ENCODE assay signal across 15 cellular contexts in genomic region chr5:134041570-134042411, GRCh38. TPM values are rescaled to one million over a fixed set of nuclear protein-coding genes. Genes with fewer than 3 reads are reported as not detected.
DNase-seq lines count a peak whose midpoint lies in the region; ATAC-seq lines count a peak whose summit lies in the region.
"Had no signal": no experiment of that assay in that cellular context is flagged by ENCODE, and none has a peak within 500 bp of the region (broad histone marks: within the 10 kb centered on the region; RNA-seq: fewer than 3 reads in every experiment).

No MANE protein-coding gene starts in this region.

- POLR2A ChIA-PET in naive thymus-derived CD4-positive, alpha-beta T cell (lab: Charles Lee), result interaction anchor here (0.8 to 33.3 kb wide), 9 partner anchors 10 to 135 kb away, joined by 3 to 1333 read pairs (median 28); partner anchors contain the start of genes SKP1 and TCF7

- H3K9me3 Mint-ChIP-seq in naive thymus-derived CD4-positive, alpha-beta T cell, result peaks cover 0 to 2% (median 0%) of the 10 kb centered on the region in 11 donors

- CTCF ChIA-PET in naive thymus-derived CD4-positive, alpha-beta T cell (lab: Charles Lee), result interaction anchor here (0.8 to 13.4 kb wide), 8 partner anchors 26 to 112 kb away, joined by 3 to 365 read pairs (median 37); no protein-coding TSS in a partner anchor

- no peaks in the 10 kb centered on the region for H3K36me3 Mint-ChIP-seq in naive thymus-derived CD4-positive, alpha-beta T cell

- DNase-seq in naive thymus-derived CD4-positive, alpha-beta T cell, result peak in 1 of 9 donors; percentile 11
- DNase-seq in hippocampal formation (lab: John Stamatoyannopoulos, UW) (no peak), COR-L47 (lab: John Stamatoyannopoulos, UW) (no peak), SKM-1 treated with dmso at 0.1 percent for 144 hours (lab: John Stamatoyannopoulos, UW; ENCODE audit: unreplicated experiment) (no peak)
- no peak for DNase-seq in stimulated activated CD8-positive, alpha-beta memory T cell treated with anti-CD3 and anti-CD28 coated beads, Interleukin-4, amount 100 ng/mL, for 48 hours
- DNase-seq: activated CD4-positive, CD25-positive, alpha-beta regulatory T cell treated with anti-CD3 and anti-CD28 coated beads, Interleukin-2, amount 50 U/mL, for 72 hours; activated naive CD4-positive, alpha-beta T cell; cerebellar nuclear complex; NCI-H1048; SJCRH30; stimulated activated CD4-positive, alpha-beta T cell treated with anti-CD3 and anti-CD28 coated beads, Interleukin-1b, Interleukin-23, amount 100 ng/mL, for 48 hours; stomach had no signal

- peak overlapping the region; percentile 24 for H3K27ac ChIP-seq in naive thymus-derived CD4-positive, alpha-beta T cell (ENCODE audit: low read depth, low read length)
- H3K27ac ChIP-seq: SJCRH30, stomach had no signal

- peak overlapping the region in 8 of 9 donors; percentile 22 to 91 (median 62) for H3K27ac Mint-ChIP-seq in naive thymus-derived CD4-positive, alpha-beta T cell

- H3K27me3 Mint-ChIP-seq in naive thymus-derived CD4-positive, alpha-beta T cell, result peaks cover 0 to 6% (median 0%) of the 10 kb centered on the region in 5 donors

- no peaks in the 10 kb centered on the region for H3K9me3 ChIP-seq in naive thymus-derived CD4-positive, alpha-beta T cell (ENCODE audit: control insufficient read depth in 2 of 3, low read length in 3 of 3)
- H3K9me3 ChIP-seq: SJCRH30, stomach had no signal

- peaks cover 26 to 88% (median 68%) of the 10 kb centered on the region in 7 donors for H3K4me1 Mint-ChIP-seq in naive thymus-derived CD4-positive, alpha-beta T cell

- H3K27me3 ChIP-seq in naive thymus-derived CD4-positive, alpha-beta T cell (ENCODE audit: control insufficient read depth in 2 of 2, insufficient read depth in 2 of 2, low read length in 2 of 2), result no peaks in the 10 kb centered on the region
- H3K27me3 ChIP-seq: SJCRH30, stomach had no signal

- H3K4me3 Mint-ChIP-seq in naive thymus-derived CD4-positive, alpha-beta T cell, result peak overlapping the region; percentile 16 to 81 (median 53)

- peak; percentile 62 for ATAC-seq in GM18502 (IDR thresholded peaks at IDR 0.05; ENCODE audit: poor library complexity, unreplicated experiment)
- ATAC-seq in GM21423 (IDR thresholded peaks at IDR 0.05; ENCODE audit: unreplicated experiment), result peak; percentile 58
- ATAC-seq in HG03432 (IDR thresholded peaks at IDR 0.05; ENCODE audit: unreplicated experiment), result peak; percentile 66
- no peak for ATAC-seq in naive thymus-derived CD4-positive, alpha-beta T cell

- intact Hi-C loops in naive thymus-derived CD4-positive, alpha-beta T cell (cut with micrococcal nuclease), result no loop called here

- H3K4me3 ChIP-seq in naive thymus-derived CD4-positive, alpha-beta T cell (ENCODE audit: low read length), result no peak overlapping the region
- H3K4me3 ChIP-seq: SJCRH30, stomach had no signal

- peaks cover 11 to 59% of the 10 kb centered on the region in 2 donors for H3K4me1 ChIP-seq in naive thymus-derived CD4-positive, alpha-beta T cell (ENCODE audit: control insufficient read depth in 2 of 2, insufficient read depth in 2 of 2, low read length in 2 of 2)
- H3K4me1 ChIP-seq: SJCRH30 had no signal

- no peaks in the 10 kb centered on the region for H3K36me3 ChIP-seq in naive thymus-derived CD4-positive, alpha-beta T cell (ENCODE audit: control insufficient read depth in 2 of 3, insufficient read depth in 3 of 3, low read length in 3 of 3)
- H3K36me3 ChIP-seq: SJCRH30, stomach had no signal

RNA-seq across cellular contexts. Expression of gene VDAC1, which starts 37.0 kb away (rescaled TPM):
- total RNA-seq in naive thymus-derived CD4-positive, alpha-beta T cell, result 100 to 1,000 TPM in 1 of 5 experiments, 10 to 100 TPM in 4; 37.8 to 259 (median 43.7) TPM
- 10 to 100 TPM; 66.9 to 75.0 TPM for polyA plus RNA-seq in naive thymus-derived CD4-positive, alpha-beta T cell
